In the genomic region with DNA sequence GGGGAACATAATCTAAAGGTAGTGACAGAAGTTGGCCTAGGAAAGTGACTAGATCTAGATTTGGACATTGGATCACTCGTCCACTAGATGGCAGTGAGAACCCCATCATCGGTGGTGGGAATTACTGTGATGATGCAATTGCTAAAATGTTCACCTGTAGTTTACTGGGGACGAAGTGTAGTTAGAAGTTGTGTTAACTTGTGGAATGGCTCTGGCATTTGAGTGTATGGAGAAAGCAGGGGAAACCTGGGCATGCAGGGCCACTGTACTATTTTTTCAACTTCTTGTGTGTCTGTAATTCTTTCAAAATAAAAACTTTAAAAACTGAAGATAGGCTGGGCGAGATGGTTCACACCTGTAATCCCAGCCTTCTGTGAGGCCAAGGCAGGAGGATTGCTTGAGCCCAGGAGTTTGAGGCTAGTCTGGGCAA, we compare ENCODE assay signal across 8 cellular contexts.
DNase-seq lines count a peak whose midpoint lies in the region; ATAC-seq and TF ChIP-seq lines count a peak whose summit lies in the region.

No MANE protein-coding gene starts in this region.

- H3K27ac Mint-ChIP-seq in activated CD4-positive, alpha-beta memory T cell treated with anti-CD3 and anti-CD28 coated beads for 36 hours, result peak overlapping the region; percentile 20

- TF ChIP-seq CTCF in AG09319 (IDR thresholded peaks at IDR 0.05; ENCODE audit: low read depth, low read length), result peak; percentile 75

- H3K36me3 Mint-ChIP-seq in activated CD4-positive, alpha-beta memory T cell treated with anti-CD3 and anti-CD28 coated beads for 36 hours, result no peaks in the 10 kb centered on the region

- H3K27me3 Mint-ChIP-seq in activated CD4-positive, alpha-beta memory T cell treated with anti-CD3 and anti-CD28 coated beads for 36 hours, result no peaks in the 10 kb centered on the region

- DNase-seq in AG09319 (ENCODE audit: extremely low read depth, low read depth) (peak; percentile 24), NCI-H748 (lab: John Stamatoyannopoulos, UW; ENCODE audit: unreplicated experiment) (peak; percentile 63), midbrain (lab: John Stamatoyannopoulos, UW) (peak; percentile 43)
- peak; percentile 78 for DNase-seq in activated CD4-positive, alpha-beta memory T cell treated with anti-CD3 and anti-CD28 coated beads for 36 hours
- peak; percentile 28 for DNase-seq in effector CD8-positive, alpha-beta T cell (lab: John Stamatoyannopoulos, UW)
- DNase-seq in stimulated activated CD8-positive, alpha-beta memory T cell treated with anti-CD3 and anti-CD28 coated beads, Interleukin-7, amount 100 ng/mL, for 24 hours (ENCODE audit: low read depth), result peak; percentile 24

- intact Hi-C loops in activated CD4-positive, alpha-beta memory T cell treated with anti-CD3 and anti-CD28 coated beads for 36 hours (cut with micrococcal nuclease), result loop anchor here (1.0 to 5.0 kb wide), 5 partner anchors 86 to 638 kb away; a partner anchor contains a TSS

- peaks cover 3% of the 10 kb centered on the region for H3K4me1 Mint-ChIP-seq in activated CD4-positive, alpha-beta memory T cell treated with anti-CD3 and anti-CD28 coated beads for 36 hours (ENCODE audit: low read depth)

- H3K9me3 Mint-ChIP-seq in activated CD4-positive, alpha-beta memory T cell treated with anti-CD3 and anti-CD28 coated beads for 36 hours, result peaks cover 2% of the 10 kb centered on the region

- CTCF ChIA-PET in activated CD4-positive, alpha-beta memory T cell treated with anti-CD3 and anti-CD28 coated beads for 36 hours (lab: Charles Lee), result interaction anchor here (0.6 to 10.3 kb wide), 20 partner anchors 9 to 398 kb away, joined by 3 to 213 read pairs (median 4); a partner anchor contains a TSS

- H3K4me3 Mint-ChIP-seq in activated CD4-positive, alpha-beta memory T cell treated with anti-CD3 and anti-CD28 coated beads for 36 hours, result no peak overlapping the region

- POLR2A ChIA-PET in activated CD4-positive, alpha-beta memory T cell treated with anti-CD3 and anti-CD28 coated beads for 36 hours (lab: Charles Lee), result interaction anchor here (3.1 kb wide), 1 partner anchor 103 kb away, joined by 22 read pairs; no protein-coding TSS in a partner anchor

- peak; percentile 66 for ATAC-seq in GM18873 (IDR thresholded peaks at IDR 0.05; ENCODE audit: low FRiP score, unreplicated experiment)
- peak; percentile 77 for ATAC-seq in HG03175 (IDR thresholded peaks at IDR 0.05; ENCODE audit: unreplicated experiment)

Comparison
In these comparisons a context has a peak if more than half of its experiments do, and no peak if none do; other contexts are left out.
1. Peak in every context shown above with its lines: DNase-seq and ATAC-seq.
2. DNase-seq: peak in every context shown above with its lines; median percentile 78 in activated CD4-positive, alpha-beta memory T cell treated with anti-CD3 and anti-CD28 coated beads for 36 hours; 63 in NCI-H748; 43 in midbrain; 28 in effector CD8-positive, alpha-beta T cell; 24 in AG09319; 24 in stimulated activated CD8-positive, alpha-beta memory T cell treated with anti-CD3 and anti-CD28 coated beads, Interleukin-7, amount 100 ng/mL, for 24 hours.